ENCODE assay signal across 16 cellular contexts in genomic region chr1:238060046-238060445, GRCh38.
DNase-seq lines count a peak whose midpoint lies in the region; ATAC-seq, FAIRE-seq and TF ChIP-seq lines count a peak whose summit lies in the region.
"Had no signal": no experiment of that assay in that cellular context is flagged by ENCODE, and none has a peak within 500 bp of the region (broad histone marks: within the 10 kb centered on the region; RNA-seq: fewer than 3 reads in every experiment).

No MANE protein-coding gene starts in this region.

- H3K27ac Mint-ChIP-seq in effector memory CD8-positive, alpha-beta T cell = no peak overlapping the region
- H3K27ac Mint-ChIP-seq: activated T-cell treated with anti-CD3 and anti-CD28 coated beads, Interleukin-2, amount 50 U/mL, for 24 hours; immature natural killer cell; stimulated activated naive CD8-positive, alpha-beta T cell treated with anti-CD3 and anti-CD28 coated beads, Interleukin-15, Interleukin-2, amounts not matched to agents 100 ng/mL and 50 ng/mL, for 24 hours had no signal

- H3K4me1 ChIP-seq in right atrium auricular region = no peaks in the 10 kb centered on the region

- H3K36me3 ChIP-seq in right atrium auricular region = no peaks in the 10 kb centered on the region
- H3K36me3 ChIP-seq: BLaER1 had no signal

- FAIRE-seq in GM19239 (lab: Jason Lieb, UNC) = no peak

- no peak overlapping the region for H3K27ac ChIP-seq in right atrium auricular region
- H3K27ac ChIP-seq: BLaER1 had no signal

- no peaks in the 10 kb centered on the region for H3K27me3 Mint-ChIP-seq in effector memory CD8-positive, alpha-beta T cell
- H3K27me3 Mint-ChIP-seq: activated T-cell treated with anti-CD3 and anti-CD28 coated beads, Interleukin-2, amount 50 U/mL, for 24 hours; stimulated activated naive CD8-positive, alpha-beta T cell treated with anti-CD3 and anti-CD28 coated beads, Interleukin-15, Interleukin-2, amounts not matched to agents 100 ng/mL and 50 ng/mL, for 24 hours had no signal

- peak; percentile 58 for DNase-seq in kidney tubule cell (ENCODE audit: low spot score)
- DNase-seq in SHP77 treated with DMSO at 0.1 percent for 48 hours (lab: John Stamatoyannopoulos, UW) = no peak
- DNase-seq in right atrium auricular region (ENCODE audit: low spot score) = no peak
- no peak for DNase-seq in effector memory CD8-positive, alpha-beta T cell
- no peak for DNase-seq in GM19239 (ENCODE audit: insufficient read length, low spot score)
- DNase-seq: activated CD4-positive, CD25-positive, alpha-beta regulatory T cell treated with anti-CD3 and anti-CD28 coated beads, Interleukin-2, amount 50 U/mL, for 72 hours; activated T-cell treated with anti-CD3 and anti-CD28 coated beads, Interleukin-2, amount 50 U/mL, for 24 hours; amygdala; immature natural killer cell; NCI-H2081; stimulated activated CD4-positive, alpha-beta T cell treated with anti-CD3 and anti-CD28 coated beads, Interleukin-4, amount 100 ng/mL, for 24 hours had no signal

- H3K9me3 ChIP-seq in right atrium auricular region = no peaks in the 10 kb centered on the region

- H3K4me3 Mint-ChIP-seq in effector memory CD8-positive, alpha-beta T cell = no peak overlapping the region
- H3K4me3 Mint-ChIP-seq: activated T-cell treated with anti-CD3 and anti-CD28 coated beads, Interleukin-2, amount 50 U/mL, for 24 hours; immature natural killer cell; stimulated activated naive CD8-positive, alpha-beta T cell treated with anti-CD3 and anti-CD28 coated beads, Interleukin-15, Interleukin-2, amounts not matched to agents 100 ng/mL and 50 ng/mL, for 24 hours had no signal

- H3K9me3 Mint-ChIP-seq in effector memory CD8-positive, alpha-beta T cell = peaks cover 7 to 11% of the 10 kb centered on the region in 2 donors

- no peaks in the 10 kb centered on the region for H3K4me1 Mint-ChIP-seq in effector memory CD8-positive, alpha-beta T cell (ENCODE audit: low read depth in 2 of 2)
- H3K4me1 Mint-ChIP-seq: immature natural killer cell had no signal

- ATAC-seq in GM18861 (IDR thresholded peaks at IDR 0.05; ENCODE audit: unreplicated experiment) (peak; percentile 75), GM21717 (IDR thresholded peaks at IDR 0.05; ENCODE audit: unreplicated experiment) (peak; percentile 80), HG03378 (IDR thresholded peaks at IDR 0.05; ENCODE audit: unreplicated experiment) (peak; percentile 77)
- no peak for ATAC-seq in effector memory CD8-positive, alpha-beta T cell (replicated peaks)

- no peaks in the 10 kb centered on the region for H3K36me3 Mint-ChIP-seq in effector memory CD8-positive, alpha-beta T cell (ENCODE audit: insufficient read depth)
- H3K36me3 Mint-ChIP-seq: immature natural killer cell had no signal

- H3K4me3 ChIP-seq in right atrium auricular region = no peak overlapping the region
- H3K4me3 ChIP-seq: BLaER1 had no signal

- TF ChIP-seq CTCF in right atrium auricular region (IDR thresholded peaks at IDR 0.05) = no peak

- no peaks in the 10 kb centered on the region for H3K27me3 ChIP-seq in right atrium auricular region
- H3K27me3 ChIP-seq: BLaER1 had no signal
